Comparison of ENCODE assay signal across 8 cellular contexts in the genomic region with DNA sequence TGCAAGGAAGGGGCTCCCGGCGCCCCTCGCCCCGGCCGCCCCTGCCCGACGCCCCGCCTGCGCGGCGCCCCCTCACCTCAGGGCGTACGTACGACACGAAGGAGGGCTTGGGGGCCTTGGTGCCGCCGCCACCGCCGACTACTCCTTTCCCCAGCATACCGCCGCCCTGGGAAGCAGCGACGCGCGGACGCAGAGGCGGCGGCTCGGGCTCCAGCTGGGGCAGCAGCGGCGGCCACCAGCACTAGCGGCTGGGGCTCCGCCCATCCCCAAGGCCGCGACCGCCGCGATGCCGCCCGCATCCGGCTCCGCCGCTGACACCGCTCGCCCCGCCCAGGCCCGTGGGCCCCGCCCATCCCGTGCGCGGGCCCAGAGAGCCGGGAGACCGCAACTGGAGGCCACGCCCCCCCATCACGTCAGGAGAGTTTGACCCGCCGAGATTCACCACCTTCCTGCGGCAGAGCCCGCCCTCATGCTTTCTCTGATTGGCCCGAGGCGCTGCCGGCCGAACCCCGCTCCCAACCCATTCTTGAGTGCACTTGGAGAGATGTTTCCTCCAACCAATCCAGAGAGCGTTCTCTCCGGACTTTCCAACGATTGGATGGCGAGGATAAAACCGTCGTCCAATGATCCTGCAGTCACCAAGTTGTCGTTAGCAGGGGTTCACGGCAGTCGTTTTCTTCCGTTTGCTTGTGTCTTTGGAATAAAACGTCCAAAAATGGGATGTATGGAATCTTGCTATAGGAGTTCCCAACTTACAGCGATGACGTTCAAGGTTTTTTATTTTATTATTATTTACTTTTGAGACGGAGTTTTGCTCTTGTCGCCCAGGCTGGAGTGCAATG. TPM values are rescaled to one million over a fixed set of nuclear protein-coding genes. Genes with fewer than 3 reads are reported as not detected.
A peak's percentile ranks its signal among the peaks of the same experiment; 100 is the strongest.
DNase-seq lines count a peak whose midpoint lies in the region; ATAC-seq, FAIRE-seq and TF ChIP-seq lines count a peak whose summit lies in the region.

A gene with protein sequence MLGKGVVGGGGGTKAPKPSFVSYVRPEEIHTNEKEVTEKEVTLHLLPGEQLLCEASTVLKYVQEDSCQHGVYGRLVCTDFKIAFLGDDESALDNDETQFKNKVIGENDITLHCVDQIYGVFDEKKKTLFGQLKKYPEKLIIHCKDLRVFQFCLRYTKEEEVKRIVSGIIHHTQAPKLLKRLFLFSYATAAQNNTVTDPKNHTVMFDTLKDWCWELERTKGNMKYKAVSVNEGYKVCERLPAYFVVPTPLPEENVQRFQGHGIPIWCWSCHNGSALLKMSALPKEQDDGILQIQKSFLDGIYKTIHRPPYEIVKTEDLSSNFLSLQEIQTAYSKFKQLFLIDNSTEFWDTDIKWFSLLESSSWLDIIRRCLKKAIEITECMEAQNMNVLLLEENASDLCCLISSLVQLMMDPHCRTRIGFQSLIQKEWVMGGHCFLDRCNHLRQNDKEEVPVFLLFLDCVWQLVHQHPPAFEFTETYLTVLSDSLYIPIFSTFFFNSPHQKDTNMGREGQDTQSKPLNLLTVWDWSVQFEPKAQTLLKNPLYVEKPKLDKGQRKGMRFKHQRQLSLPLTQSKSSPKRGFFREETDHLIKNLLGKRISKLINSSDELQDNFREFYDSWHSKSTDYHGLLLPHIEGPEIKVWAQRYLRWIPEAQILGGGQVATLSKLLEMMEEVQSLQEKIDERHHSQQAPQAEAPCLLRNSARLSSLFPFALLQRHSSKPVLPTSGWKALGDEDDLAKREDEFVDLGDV (minus strand): TSS at position 258 of the 842 bp plus-strand sequence. CDS start 101 bp downstream, at position 157.

- H3K4me1 Mint-ChIP-seq in T-cell: peaks cover 35 to 45% (median 42%) of the 10 kb centered on the region in 3 donors

- H3K36me3 ChIP-seq in cardiac muscle cell: no peaks in the 10 kb centered on the region
- H3K36me3 ChIP-seq in parathyroid adenoma (ENCODE audit: control insufficient read depth, insufficient read depth, low read length): no peaks in the 10 kb centered on the region
- H3K36me3 ChIP-seq in tibial nerve: no peaks in the 10 kb centered on the region

- H3K4me3 ChIP-seq in cardiac muscle cell: peak within 1 kb of the TSS; percentile 77
- peak within 1 kb of the TSS; percentile 81 for H3K4me3 ChIP-seq in parathyroid adenoma (ENCODE audit: low read depth, low read length)
- peak within 1 kb of the TSS; percentile 58 to 95 (median 84) for H3K4me3 ChIP-seq in tibial nerve

- WGBS in adipose tissue, 3 donors: 0% methylated on average over 68 to 78 of the region's 79 CpGs
- WGBS in tibial nerve, 2 donors: 0 to 1% methylated on average over 15 to 40 of the region's 79 CpGs

- peak; percentile 95 for FAIRE-seq in GM12891 (lab: Jason Lieb, UNC)

- H3K36me3 Mint-ChIP-seq in T-cell: peaks cover 5% of the 10 kb centered on the region

- H3K4me3 Mint-ChIP-seq in T-cell: peak within 1 kb of the TSS; percentile 88 to 92 (median 90)

- H2AFZ ChIP-seq in parathyroid adenoma: peak within 1 kb of the TSS; percentile 96

- peak; percentile 74 for TF ChIP-seq POLR2A in GM12891 (IDR thresholded peaks at IDR 0.05; ENCODE audit: low read depth, low read length)
- TF ChIP-seq POLR2A in tibial nerve (IDR thresholded peaks at IDR 0.05): peak; percentile 86

- DNase-seq in GM12891 (ENCODE audit: insufficient read length, low spot score) (peak; percentile 95), NCI-H1436 treated with DMSO at 0.1 percent for 48 hours (lab: John Stamatoyannopoulos, UW) (peak; percentile 93), T-cell (peak; percentile 99 to 100 (median 100)), cardiac muscle cell (ENCODE audit: low read depth in 1 of 2, low spot score in 1 of 2) (peak; percentile 100), tibial nerve (ENCODE audit: low spot score in 2 of 2) (peak; percentile 99)

- peak within 1 kb of the TSS; percentile 78 for H3K4me2 ChIP-seq in parathyroid adenoma (ENCODE audit: low read length)

- H3K9me3 ChIP-seq in cardiac muscle cell (ENCODE audit: low read depth): no peaks in the 10 kb centered on the region
- no peaks in the 10 kb centered on the region for H3K9me3 ChIP-seq in parathyroid adenoma (ENCODE audit: control insufficient read depth, low read length)
- no peaks in the 10 kb centered on the region for H3K9me3 ChIP-seq in tibial nerve

- peak within 1 kb of the TSS; percentile 88 to 96 for H3K27ac Mint-ChIP-seq in T-cell

- H3K9ac ChIP-seq in parathyroid adenoma: peak within 1 kb of the TSS; percentile 92

- TF ChIP-seq EP300 in tibial nerve (IDR thresholded peaks at IDR 0.05): peak; percentile 45 to 92

- TF ChIP-seq CTCF in cardiac muscle cell (IDR thresholded peaks at IDR 0.05; ENCODE audit: low read depth, low read length) (no peak), parathyroid adenoma (IDR thresholded peaks at IDR 0.05) (no peak), tibial nerve (IDR thresholded peaks at IDR 0.05) (no peak)

- H3K27me3 Mint-ChIP-seq in T-cell: no peaks in the 10 kb centered on the region

- peaks cover 8% of the 10 kb centered on the region for H3K4me1 ChIP-seq in cardiac muscle cell (ENCODE audit: low read depth)
- H3K4me1 ChIP-seq in parathyroid adenoma: no peaks in the 10 kb centered on the region
- peaks cover 4 to 46% (median 22%) of the 10 kb centered on the region in 4 donors for H3K4me1 ChIP-seq in tibial nerve

- H3K27me3 ChIP-seq in cardiac muscle cell (no peaks in the 10 kb centered on the region), parathyroid adenoma (ENCODE audit: control insufficient read depth, insufficient read depth, low read length) (no peaks in the 10 kb centered on the region), tibial nerve (no peaks in the 10 kb centered on the region)

- CTCF ChIA-PET in T-cell (lab: Charles Lee): interaction anchor here in 1 of 2 donors (0.6 kb wide), 2 partner anchors 134 to 277 kb away, joined by 3 read pairs; no protein-coding TSS in a partner anchor

- POLR2A ChIA-PET in T-cell (lab: Charles Lee): interaction anchor here in 1 of 2 donors (0.6 kb wide), 1 partner anchor 83 kb away, joined by 3 read pairs; no protein-coding TSS in a partner anchor

- ATAC-seq in HG02840 (IDR thresholded peaks at IDR 0.05; ENCODE audit: low FRiP score, unreplicated experiment): peak; percentile 95
- ATAC-seq in T-cell (replicated peaks in 1 of 4): peak; percentile 89 to 93 (median 92)

- H3K79me2 ChIP-seq in parathyroid adenoma: peaks cover 32% of the 10 kb centered on the region

- H3K27ac ChIP-seq in adipose tissue (ENCODE audit: low read depth, low read length): peak within 1 kb of the TSS; percentile 88
- peak within 1 kb of the TSS; percentile 92 for H3K27ac ChIP-seq in cardiac muscle cell
- peak within 1 kb of the TSS; percentile 77 for H3K27ac ChIP-seq in parathyroid adenoma
- peak within 1 kb of the TSS; percentile 92 to 98 (median 96) for H3K27ac ChIP-seq in tibial nerve

- H3K9me3 Mint-ChIP-seq in T-cell: no peaks in the 10 kb centered on the region

TF ChIP-seq in GM12891, 5 proteins besides CTCF, POLR2A, EP300 and RAD21:
- TF ChIP-seq PAX5 (IDR thresholded peaks at IDR 0.05; ENCODE audit: insufficient read depth, low read length, severe bottlenecking): no peak
- peak; percentile 74; the same call in 1 of the 2 replicates for TF ChIP-seq TAF1 (IDR thresholded peaks at IDR 0.05; ENCODE audit: low read depth, low read length)
- peak; percentile 80 for TF ChIP-seq POLR2AphosphoS5 (IDR thresholded peaks at IDR 0.05; ENCODE audit: low read depth, low read length)
- TF ChIP-seq SPI1 (IDR thresholded peaks at IDR 0.05; ENCODE audit: low read depth, low read length): no peak
- no peak for TF ChIP-seq POU2F2 (IDR thresholded peaks at IDR 0.05; ENCODE audit: low read depth, low read length)

RNA-seq across cellular contexts. Expression of the gene that starts here (rescaled TPM):
- polyA plus RNA-seq in GM12891 (2012; ENCODE audit: low read depth, missing spikeins): 6.0 TPM
- total RNA-seq in T-cell: 10 to 100 TPM; 19.3 to 22.2 (median 20.0) TPM
- polyA plus RNA-seq in adipose tissue: 10 to 100 TPM; 13.6 to 21.8 (median 14.5) TPM
- total RNA-seq in cardiac muscle cell: 11.6 and 21.1 TPM in 2 replicates
- polyA plus RNA-seq in cardiac muscle cell: 11.3 and 13.9 TPM in 2 replicates
- 10 to 100 TPM; 35.8 to 40.0 (median 38.1) TPM for total RNA-seq in tibial nerve

Comparison
In these comparisons a context has a peak if more than half of its experiments do, and no peak if none do; other contexts are left out.
1. Peak in every context shown above with its lines: DNase-seq, ATAC-seq, H3K4me3 ChIP-seq and H3K27ac ChIP-seq.